4 cellular contexts compared by ENCODE assay signal in the genomic region with DNA sequence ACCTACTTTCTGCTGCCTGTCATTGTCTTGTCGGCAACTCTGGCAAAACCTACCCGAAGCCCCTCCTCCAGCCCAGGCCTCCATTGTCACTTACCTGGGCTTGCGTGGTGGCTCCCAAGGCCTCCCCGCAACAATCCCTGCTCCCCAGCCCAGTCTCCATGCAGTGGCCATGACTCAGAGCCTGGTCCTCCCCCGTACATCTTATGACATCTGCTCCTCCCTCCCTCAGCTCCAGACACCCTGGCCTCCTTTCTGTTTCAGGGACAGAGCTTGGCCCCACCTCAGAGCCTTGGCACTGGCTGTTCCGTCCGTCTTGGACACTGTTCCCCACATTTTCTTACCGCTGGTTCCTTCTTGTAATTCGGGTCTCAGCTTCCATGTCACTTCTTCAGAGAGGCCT. TPM values are rescaled to one million over a fixed set of nuclear protein-coding genes. Genes with fewer than 3 reads are reported as not detected.
"Had no signal": no experiment of that assay in that cellular context is flagged by ENCODE, and none has a peak within 500 bp of the region (broad histone marks: within the 10 kb centered on the region; RNA-seq: fewer than 3 reads in every experiment).

No MANE protein-coding gene starts in this region.

RNA-seq across cellular contexts. Expression of gene GRAPL, which starts 2.1 kb away (rescaled TPM):
- total RNA-seq: kidney epithelial cell, occipital lobe, osteocyte, smooth muscle cell had no signal
- polyA plus RNA-seq: smooth muscle cell had no signal
